In genomic region chr1:30850607-30851006, GRCh38 we compare ENCODE assay signal across 34 cellular contexts.
"Had no signal": no experiment of that assay in that cellular context is flagged by ENCODE, and none has a peak within 500 bp of the region (broad histone marks: within the 10 kb centered on the region; RNA-seq: fewer than 3 reads in every experiment).

No MANE protein-coding gene starts in this region.

- H3K27ac Mint-ChIP-seq: activated B cell treated with CpG ODN at 0.5 μM for 24 hours; activated CD8-positive, alpha-beta T cell treated with anti-CD3 and anti-CD28 coated beads for 36 hours; activated naive CD8-positive, alpha-beta T cell; activated T-helper 17 cell treated with anti-CD3 and anti-CD28 coated beads, Interleukin-2, amount 50 U/mL, for 72 hours; dendritic cell treated with granulocyte-macrophage colony-stimulating factor and Interleukin-4, amounts not matched to agents 40 ng/mL and 50 ng/mL, for 4 days; effector memory CD8-positive, alpha-beta T cell; T-helper 17 cell; T-helper 2 cell treated with Interferon-gamma antibody and Interleukin-4, amounts not matched to agents 5 μg/mL and 100 μg/mL, for 36 hours had no signal

- H3K4me3 ChIP-seq: coronary artery, dorsolateral prefrontal cortex, esophagus muscularis mucosa, gastroesophageal sphincter had no signal

- H3K9me3 Mint-ChIP-seq: activated B cell treated with CpG ODN at 0.5 μM for 24 hours; activated CD8-positive, alpha-beta T cell treated with anti-CD3 and anti-CD28 coated beads for 36 hours; activated T-cell treated with anti-CD3 and anti-CD28 coated beads, Interleukin-2, amount 50 U/mL, for 4 hours; activated T-helper 17 cell treated with anti-CD3 and anti-CD28 coated beads, Interleukin-2, amount 50 U/mL, for 72 hours; central memory CD8-positive, alpha-beta T cell; dendritic cell treated with granulocyte-macrophage colony-stimulating factor and Interleukin-4, amounts not matched to agents 40 ng/mL and 50 ng/mL, for 4 days; effector memory CD8-positive, alpha-beta T cell; T-helper 2 cell treated with Interferon-gamma antibody and Interleukin-4, amounts not matched to agents 5 μg/mL and 100 μg/mL, for 36 hours had no signal

- H3K27ac ChIP-seq: brain microvascular endothelial cell, coronary artery, dorsolateral prefrontal cortex, esophagus muscularis mucosa, gastroesophageal sphincter, WERI-Rb-1 had no signal

- H3K4me1 Mint-ChIP-seq: activated T-helper 17 cell treated with anti-CD3 and anti-CD28 coated beads, Interleukin-2, amount 50 U/mL, for 72 hours had no signal

- H3K36me3 Mint-ChIP-seq: activated naive CD8-positive, alpha-beta T cell had no signal

- DNase-seq: activated B cell treated with CpG ODN at 0.5 μM for 24 hours; activated CD4-positive, alpha-beta T cell treated with anti-CD3 and anti-CD28 coated beads for 48 hours; activated CD4-positive, alpha-beta T cell treated with anti-CD3 and anti-CD28 coated beads, Interleukin-2, amount 50 U/mL, for 1 hour; activated CD4-positive, alpha-beta T cell treated with anti-CD3 and anti-CD28 coated beads, Interleukin-2, amount 50 U/mL, for 48 hours; activated CD8-positive, alpha-beta memory T cell treated with anti-CD3 and anti-CD28 coated beads for 24 hours; activated CD8-positive, alpha-beta T cell treated with anti-CD3 and anti-CD28 coated beads for 36 hours; activated effector memory CD4-positive, alpha-beta T cell treated with Interleukin-2 at 50 U/mL for 16 hours; activated gamma-delta T cell treated with Interleukin-2 at 50 U/mL for 16 hours; activated naive CD4-positive, alpha-beta T cell treated with anti-CD3 and anti-CD28 coated beads, Interleukin-2, amount 50 U/mL, for 16 hours; activated naive CD4-positive, alpha-beta T cell treated with Interleukin-2 at 50 U/mL for 16 hours; activated T-cell treated with anti-CD3 and anti-CD28 coated beads, Interleukin-2, amount 50 U/mL, for 4 hours; amniotic stem cell; anterior cingulate cortex; brain microvascular endothelial cell; dorsolateral prefrontal cortex; effector CD4-positive, alpha-beta T cell; effector memory CD8-positive, alpha-beta T cell; erythroblast; foreskin melanocyte; T-helper 1 cell; T-helper 17 cell; T1000; WERI-Rb-1 had no signal

- H3K36me3 ChIP-seq: brain microvascular endothelial cell, esophagus muscularis mucosa, gastroesophageal sphincter, WERI-Rb-1 had no signal

- FAIRE-seq: astrocyte, bronchial epithelial cell had no signal

- H3K4me3 Mint-ChIP-seq: activated B cell treated with CpG ODN at 0.5 μM for 24 hours; activated CD8-positive, alpha-beta T cell treated with anti-CD3 and anti-CD28 coated beads for 36 hours; activated naive CD8-positive, alpha-beta T cell; activated T-cell treated with anti-CD3 and anti-CD28 coated beads, Interleukin-2, amount 50 U/mL, for 4 hours; activated T-helper 17 cell treated with anti-CD3 and anti-CD28 coated beads, Interleukin-2, amount 50 U/mL, for 72 hours; central memory CD8-positive, alpha-beta T cell; dendritic cell treated with granulocyte-macrophage colony-stimulating factor and Interleukin-4, amounts not matched to agents 40 ng/mL and 50 ng/mL, for 4 days; effector memory CD8-positive, alpha-beta T cell; T-helper 17 cell; T-helper 2 cell treated with Interferon-gamma antibody and Interleukin-4, amounts not matched to agents 5 μg/mL and 100 μg/mL, for 36 hours had no signal

- ATAC-seq: activated CD4-positive, CD25-positive, alpha-beta regulatory T cell treated with anti-CD3 and anti-CD28 coated beads, Interleukin-2, amount 50 U/mL, for 24 hours; activated CD8-positive, alpha-beta T cell treated with anti-CD3 and anti-CD28 coated beads for 36 hours; activated T-cell treated with anti-CD3 and anti-CD28 coated beads, Interleukin-2, amount 50 U/mL, for 4 hours; activated T-helper 17 cell treated with anti-CD3 and anti-CD28 coated beads, Interleukin-2, amount 50 U/mL, for 72 hours; effector memory CD8-positive, alpha-beta T cell; gastroesophageal sphincter; T-helper 17 cell had no signal

- H3K9me3 ChIP-seq: esophagus muscularis mucosa, gastroesophageal sphincter had no signal

- H3K27me3 ChIP-seq: brain microvascular endothelial cell, dorsolateral prefrontal cortex, esophagus muscularis mucosa, gastroesophageal sphincter had no signal
